Comparison of ENCODE assay signal across 20 cellular contexts in genomic region chr3:13863929-13864595, GRCh38. TPM values are rescaled to one million over a fixed set of nuclear protein-coding genes. Genes with fewer than 3 reads are reported as not detected.
DNase-seq lines count a peak whose midpoint lies in the region; ATAC-seq and TF ChIP-seq lines count a peak whose summit lies in the region.
"Had no signal": no experiment of that assay in that cellular context is flagged by ENCODE, and none has a peak within 500 bp of the region (broad histone marks: within the 10 kb centered on the region; RNA-seq: fewer than 3 reads in every experiment).

No MANE protein-coding gene starts in this region.

- CTCF ChIA-PET in CD4-positive, alpha-beta memory T cell (lab: Charles Lee; ENCODE audit: partially characterized antibody): interaction anchor here (2.0 to 4.4 kb wide), 4 partner anchors 17 to 209 kb away, joined by 11 to 57 read pairs (median 16); partner anchors contain the start of gene WNT7A
- CTCF ChIA-PET in HEK293 (lab: Yijun Ruan, JAX): interaction anchor here (0.7 to 2.0 kb wide), 4 partner anchors 17 to 206 kb away, joined by 3 to 7 read pairs (median 4); no protein-coding TSS in a partner anchor

- H3K36me3 Mint-ChIP-seq in CD4-positive, alpha-beta memory T cell: peaks cover 11 to 39% of the 10 kb centered on the region in 2 donors
- peaks cover 0 to 2% (median 0%) of the 10 kb centered on the region in 3 donors for H3K36me3 Mint-ChIP-seq in naive thymus-derived CD8-positive, alpha-beta T cell

- peak overlapping the region in 3 of 8 donors; percentile 18 to 41 (median 20) for H3K4me3 Mint-ChIP-seq in CD4-positive, alpha-beta memory T cell
- H3K4me3 Mint-ChIP-seq in naive thymus-derived CD8-positive, alpha-beta T cell: no peak overlapping the region

- H3K27me3 Mint-ChIP-seq in CD4-positive, alpha-beta memory T cell: no peaks in the 10 kb centered on the region
- H3K27me3 Mint-ChIP-seq in naive thymus-derived CD8-positive, alpha-beta T cell: peaks cover 0 to 5% (median 0%) of the 10 kb centered on the region in 5 donors

- H3K36me3 ChIP-seq in CD4-positive, alpha-beta memory T cell (ENCODE audit: insufficient read depth, low read length): no peaks in the 10 kb centered on the region
- H3K36me3 ChIP-seq in HEK293 (ENCODE audit: control insufficient read depth in 2 of 2, insufficient read depth in 1 of 2, low read length in 2 of 2) (no peaks in the 10 kb centered on the region), ectodermal cell (ENCODE audit: control insufficient read depth, insufficient read depth, low read length) (no peaks in the 10 kb centered on the region)
- H3K36me3 ChIP-seq: HAP-1 had no signal

- 83 to 86% methylated on average over 10 of the region's 10 CpGs for WGBS in ectodermal cell, 2 experiments

- intact Hi-C loops in CD4-positive, alpha-beta memory T cell (cut with micrococcal nuclease): no loop called here

- no peak for TF ChIP-seq CTCF in HEK293 (tag by site-specific recombination; IDR thresholded peaks at IDR 0.05)

- no peak overlapping the region for H3K27ac ChIP-seq in CD4-positive, alpha-beta memory T cell (ENCODE audit: low read depth, low read length)
- H3K27ac ChIP-seq in HEK293 (ENCODE audit: extremely low read depth, low read depth, low read length) (no peak overlapping the region), ectodermal cell (ENCODE audit: insufficient read depth, low read depth, low read length, poor library complexity, severe bottlenecking) (peak overlapping the region; percentile 47)
- H3K27ac ChIP-seq: C4-2B, PC-9 had no signal

- peaks cover 44 to 68% (median 52%) of the 10 kb centered on the region in 4 donors for H3K4me1 Mint-ChIP-seq in CD4-positive, alpha-beta memory T cell
- H3K4me1 Mint-ChIP-seq in naive thymus-derived CD8-positive, alpha-beta T cell: peaks cover 24 to 61% (median 46%) of the 10 kb centered on the region in 4 donors

- no peak overlapping the region for H3K4me3 ChIP-seq in CD4-positive, alpha-beta memory T cell (ENCODE audit: low read length in 2 of 2)
- H3K4me3 ChIP-seq in HEK293 (ENCODE audit: low read depth, low read length) (no peak overlapping the region), ectodermal cell (ENCODE audit: insufficient read depth, low read depth, low read length) (no peak overlapping the region)
- H3K4me3 ChIP-seq: HAP-1, K562, PC-9 had no signal

- DNase-seq in CD4-positive, alpha-beta memory T cell: no peak
- no peak for DNase-seq in naive thymus-derived CD8-positive, alpha-beta T cell
- DNase-seq in NCI-H1048 (lab: John Stamatoyannopoulos, UW) (no peak), NCI-H524 treated with DMSO at 0.1 percent for 48 hours (lab: John Stamatoyannopoulos, UW) (no peak), NCI-H1436 (lab: John Stamatoyannopoulos, UW) (no peak)
- DNase-seq: DMS53, MV-4-11, NCI-H1436 treated with DMSO at 0.1 percent for 48 hours, NCI-H2029 treated with DMSO at 0.1 percent for 48 hours, NCI-H2171 treated with DMSO at 0.1 percent for 48 hours, NCI-H510A, NCI-H82, PC-9 had no signal

- H3K4me1 ChIP-seq in CD4-positive, alpha-beta memory T cell (ENCODE audit: insufficient read depth, low read length): peaks cover 62% of the 10 kb centered on the region
- H3K4me1 ChIP-seq in HEK293 (ENCODE audit: control insufficient read depth, insufficient read depth, low read length): no peaks in the 10 kb centered on the region
- H3K4me1 ChIP-seq in ectodermal cell (ENCODE audit: control insufficient read depth, insufficient read depth, low read length): peaks cover 5% of the 10 kb centered on the region

- H3K27ac Mint-ChIP-seq in CD4-positive, alpha-beta memory T cell: peak overlapping the region in 6 of 7 donors; percentile 68 to 100 (median 98)
- peak overlapping the region; percentile 32 to 99 (median 95) for H3K27ac Mint-ChIP-seq in naive thymus-derived CD8-positive, alpha-beta T cell

- no peaks in the 10 kb centered on the region for H3K9me3 ChIP-seq in CD4-positive, alpha-beta memory T cell (ENCODE audit: control insufficient read depth in 1 of 2, low read length in 2 of 2)
- H3K9me3 ChIP-seq in HEK293 (ENCODE audit: control insufficient read depth, insufficient read depth, low read depth, low read length): no peaks in the 10 kb centered on the region
- H3K9me3 ChIP-seq in ectodermal cell (ENCODE audit: control insufficient read depth, low read length): no peaks in the 10 kb centered on the region
- H3K9me3 ChIP-seq: HAP-1 had no signal

- no peak for ATAC-seq in naive thymus-derived CD8-positive, alpha-beta T cell
- no peak for ATAC-seq in HG02642 (IDR thresholded peaks at IDR 0.05; ENCODE audit: poor library complexity, unreplicated experiment)
- ATAC-seq: K562 had no signal

- H3K9me3 Mint-ChIP-seq in CD4-positive, alpha-beta memory T cell: peaks cover 0 to 4% (median 0%) of the 10 kb centered on the region in 8 donors
- no peaks in the 10 kb centered on the region for H3K9me3 Mint-ChIP-seq in naive thymus-derived CD8-positive, alpha-beta T cell

- POLR2A ChIA-PET in CD4-positive, alpha-beta memory T cell (lab: Charles Lee; ENCODE audit: partially characterized antibody): interaction anchor here (2.3 to 2.7 kb wide), 2 partner anchors 16 to 206 kb away, joined by 6 to 11 read pairs; partner anchors contain the start of gene WNT7A
- POLR2A ChIA-PET in HEK293 (lab: Yijun Ruan, JAX): no interaction called here
- POLR2A ChIA-PET in naive thymus-derived CD8-positive, alpha-beta T cell (lab: Charles Lee): interaction anchor here (6.5 kb wide), 1 partner anchor 15 kb away, joined by 69 read pairs; the partner anchor contains the start of gene WNT7A

- no peaks in the 10 kb centered on the region for H3K27me3 ChIP-seq in CD4-positive, alpha-beta memory T cell (ENCODE audit: insufficient read depth, low read length)
- H3K27me3 ChIP-seq in ectodermal cell (ENCODE audit: control insufficient read depth, insufficient read depth, low read length, poor library complexity, severe bottlenecking): no peaks in the 10 kb centered on the region

TF ChIP-seq in HEK293, 187 proteins besides CTCF, POLR2A, EP300 and RAD21:
- TF ChIP-seq KLF17 (tag by site-specific recombination; IDR thresholded peaks at IDR 0.05): 0 out of 2 replicates have a peak, but pooled peaks have one; percentile 56
- no peak for TF ChIP-seq ZNF48 (tag by site-specific recombination; IDR thresholded peaks at IDR 0.05)
- no peak for TF ChIP-seq ZNF670 (tag by site-specific recombination; IDR thresholded peaks at IDR 0.05; ENCODE audit: low read depth)
- TF ChIP-seq, protein P1, sequence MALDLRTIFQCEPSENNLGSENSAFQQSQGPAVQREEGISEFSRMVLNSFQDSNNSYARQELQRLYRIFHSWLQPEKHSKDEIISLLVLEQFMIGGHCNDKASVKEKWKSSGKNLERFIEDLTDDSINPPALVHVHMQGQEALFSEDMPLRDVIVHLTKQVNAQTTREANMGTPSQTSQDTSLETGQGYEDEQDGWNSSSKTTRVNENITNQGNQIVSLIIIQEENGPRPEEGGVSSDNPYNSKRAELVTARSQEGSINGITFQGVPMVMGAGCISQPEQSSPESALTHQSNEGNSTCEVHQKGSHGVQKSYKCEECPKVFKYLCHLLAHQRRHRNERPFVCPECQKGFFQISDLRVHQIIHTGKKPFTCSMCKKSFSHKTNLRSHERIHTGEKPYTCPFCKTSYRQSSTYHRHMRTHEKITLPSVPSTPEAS (tag by site-specific recombination; IDR thresholded peaks at IDR 0.05): no peak
- no peak for TF ChIP-seq MZF1 (tag by site-specific recombination; IDR thresholded peaks at IDR 0.05; ENCODE audit: borderline replicate concordance)
- no peak for TF ChIP-seq ZNF24 (tag by site-specific recombination; IDR thresholded peaks at IDR 0.05)
- no peak for TF ChIP-seq ZNF621 (tag by site-specific recombination; IDR thresholded peaks at IDR 0.05)
- 0 out of 2 replicates have a peak, but pooled peaks have one; percentile 7 for TF ChIP-seq GLIS1 (tag by site-specific recombination; IDR thresholded peaks at IDR 0.05)
- no peak for TF ChIP-seq ZFP41 (tag by site-specific recombination; IDR thresholded peaks at IDR 0.05; ENCODE audit: borderline replicate concordance)
TF ChIP-seq in HEK293: peak in this region for 2.

RNA-seq across cellular contexts. Expression of gene WNT7A, which starts 15.8 kb away (rescaled TPM):
- total RNA-seq in CD4-positive, alpha-beta memory T cell: 10 to 100 TPM; 18.0 to 19.3 TPM
- polyA plus RNA-seq in CD4-positive, alpha-beta memory T cell: 1 to 10 TPM; 8.3 to 9.0 TPM
- 0.15 TPM for polyA plus RNA-seq in ectodermal cell (2013, experiment 1 of 4)
- polyA plus RNA-seq in ectodermal cell (2013, experiment 2 of 4): 0.27 TPM
- polyA plus RNA-seq in ectodermal cell (2013, experiment 3 of 4): 0.64 TPM
- 1.3 TPM for polyA plus RNA-seq in ectodermal cell (2013, experiment 4 of 4)
- total RNA-seq in naive thymus-derived CD8-positive, alpha-beta T cell: 1 to 10 TPM; 9.6 TPM
- polyA plus RNA-seq in naive thymus-derived CD8-positive, alpha-beta T cell: 1 to 10 TPM in 2 of 3 donors, under 1 TPM in 1; 0.17 to 1.6 (median 1.3) TPM
- total RNA-seq: K562, SK-MEL-5 had no signal
